Comparison of ENCODE assay signal across 1 cellular context in the genomic region with DNA sequence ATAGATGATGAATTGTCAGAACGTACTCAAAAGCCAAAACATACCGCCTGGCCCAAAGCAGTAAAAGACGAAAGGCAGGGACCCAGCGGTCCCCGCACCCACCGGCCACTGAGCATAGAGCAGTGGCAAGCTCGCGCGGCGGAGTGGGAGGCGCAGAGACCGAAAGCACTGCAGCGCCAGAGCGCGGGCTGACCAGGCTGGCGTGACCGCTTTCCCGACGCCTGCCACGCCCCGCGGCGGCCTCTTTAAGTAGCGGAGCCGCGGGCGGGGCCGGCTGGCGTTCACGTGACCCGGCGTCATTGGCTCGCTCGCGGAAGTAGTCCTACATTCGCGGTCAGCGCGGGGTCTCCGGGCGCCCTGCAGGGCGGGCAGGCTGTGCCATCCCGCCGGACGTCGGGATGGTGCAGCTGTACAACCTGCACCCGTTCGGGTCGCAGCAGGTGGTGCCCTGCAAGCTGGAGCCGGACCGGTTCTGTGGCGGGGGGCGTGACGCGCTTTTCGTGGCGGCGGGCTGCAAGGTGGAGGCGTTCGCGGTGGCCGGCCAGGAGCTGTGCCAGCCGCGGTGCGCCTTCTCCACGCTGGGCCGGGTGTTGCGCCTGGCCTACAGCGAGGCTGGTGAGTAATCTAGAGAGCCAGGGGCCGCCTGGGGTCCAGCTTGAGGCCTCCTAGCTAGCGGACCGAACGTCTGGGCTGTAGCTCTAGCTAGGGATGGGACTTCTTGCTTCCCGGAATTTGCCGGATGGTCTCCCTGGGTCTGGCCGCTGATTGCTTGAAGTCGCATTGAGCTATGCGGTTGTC.
A peak's percentile ranks its signal among the peaks of the same experiment; 100 is the strongest.
TF ChIP-seq lines count a peak whose summit lies in the region.

Gene HPS3, plus strand, starts transcription at position 313 of the 798 bp plus-strand sequence. Its CDS starts 86 bp downstream, at position 399.

TF ChIP-seq in GM23338, 12 proteins besides CTCF, POLR2A, EP300 and RAD21 (continued from another document):
- no peak for TF ChIP-seq ZNF462 (CRISPR knock-in tag; IDR thresholded peaks at IDR 0.05)
- TF ChIP-seq ZNF331 (CRISPR knock-in tag; IDR thresholded peaks at IDR 0.05; ENCODE audit: low read depth) = no peak
- TF ChIP-seq POLR2AphosphoS5 (IDR thresholded peaks at IDR 0.05; ENCODE audit: low read depth) = peak; percentile 81
- TF ChIP-seq JUNB (IDR thresholded peaks at IDR 0.05; ENCODE audit: unreplicated experiment) = no peak
- TF ChIP-seq CREB1 (CRISPR knock-in tag; IDR thresholded peaks at IDR 0.05; ENCODE audit: low read depth) = peak; percentile 88
- TF ChIP-seq ZNF114 (CRISPR knock-in tag; IDR thresholded peaks at IDR 0.05) = peak; percentile 99
- TF ChIP-seq EZH2phosphoT487 (IDR thresholded peaks at IDR 0.05; ENCODE audit: unreplicated experiment) = no peak
